In genomic region chr19:33601583-33601982, GRCh38 we compare ENCODE assay signal across 28 cellular contexts. TPM values are rescaled to one million over a fixed set of nuclear protein-coding genes. Genes with fewer than 3 reads are reported as not detected.
DNase-seq lines count a peak whose midpoint lies in the region; FAIRE-seq and TF ChIP-seq lines count a peak whose summit lies in the region.
"Had no signal": no experiment of that assay in that cellular context is flagged by ENCODE, and none has a peak within 500 bp of the region (broad histone marks: within the 10 kb centered on the region; RNA-seq: fewer than 3 reads in every experiment).

No MANE protein-coding gene starts in this region.

- no peak overlapping the region for H2BK120ac ChIP-seq in H1 (replicated peaks; ENCODE audit: low read depth, low read length)

- no peak overlapping the region for H3K4me3 ChIP-seq in H1 (ENCODE audit: extremely low read depth in 1 of 4, insufficient read depth in 2 of 4, low read depth in 3 of 4, low read length in 4 of 4)
- H3K4me3 ChIP-seq in stomach: no peak overlapping the region
- H3K4me3 ChIP-seq: BLaER1, GM12878 had no signal

- H3K27me3 ChIP-seq in H1 (replicated peaks in 1 of 4; ENCODE audit: control insufficient read depth in 3 of 4, extremely low read depth in 1 of 4, insufficient read depth in 3 of 4, low read length in 3 of 4) (no peaks in the 10 kb centered on the region), stomach (peaks cover 0 to 23% (median 0%) of the 10 kb centered on the region in 3 donors)
- H3K27me3 ChIP-seq: BE2C, BLaER1 had no signal

- no peak overlapping the region for H4K91ac ChIP-seq in H1 (replicated peaks; ENCODE audit: insufficient read length, low read length)

- no peak for TF ChIP-seq POLR2A in H1 (IDR thresholded peaks at IDR 0.05; ENCODE audit: control extremely low read depth in 1 of 2, low read depth in 2 of 2, low read length in 2 of 2)
- no peak for TF ChIP-seq POLR2A in stomach (IDR thresholded peaks at IDR 0.05)

- no peak overlapping the region for H3K4me2 ChIP-seq in H1 (ENCODE audit: insufficient read depth in 1 of 2, low read depth in 2 of 2, low read length in 2 of 2)
- H3K4me2 ChIP-seq: BLaER1 had no signal

- intact Hi-C loops in stomach (cut with DNase I; ENCODE audit: low total_unique reads): no loop called here

- peaks cover 9 to 11% of the 10 kb centered on the region in 2 experiments; a peak in 3 of 4 replicates for H3K9me3 ChIP-seq in H1 (ENCODE audit: insufficient read depth in 2 of 2, low read depth in 1 of 2, low read length in 1 of 2)
- peaks cover 4 to 49% (median 35%) of the 10 kb centered on the region in 4 donors for H3K9me3 ChIP-seq in stomach

- WGBS in H1 (ENCODE audit: extremely low coverage in 1 of 2, insufficient coverage in 1 of 2, insufficient read length in 1 of 2, insufficient replicate concordance in 2 of 2, low coverage in 1 of 2, low lambda C conversion rate in 2 of 2, missing lambda C conversion rate in 1 of 2), 2 experiments: 91% methylated on average over 2 of the region's 2 CpGs; no CpG with 5 or more reads in 1 of the 2 experiments
- 90 to 96% (median 96%) methylated on average over 2 of the region's 2 CpGs for WGBS in stomach, 5 donors

- 0 out of 2 replicates have a peak overlapping the region, but pooled peaks have one; percentile 80 for H2BK20ac ChIP-seq in H1 (ENCODE audit: low read length)

- TF ChIP-seq EP300 in H1 (IDR thresholded peaks at IDR 0.05; ENCODE audit: borderline replicate concordance in 1 of 2, low read depth in 2 of 2, low read length in 2 of 2) (no peak), stomach (IDR thresholded peaks at IDR 0.05) (no peak)

- TF ChIP-seq RAD21 in H1 (IDR thresholded peaks at IDR 0.05 in 1 of 2, conservative IDR thresholded peaks at IDR 0.05 in 1 of 2; ENCODE audit: low read depth in 2 of 2, low read length in 2 of 2): no peak

- no peak overlapping the region for H3K18ac ChIP-seq in H1 (ENCODE audit: extremely low read depth, low read length)

- H3K27ac ChIP-seq in H1 (ENCODE audit: low read depth, low read length): no peak overlapping the region
- no peak overlapping the region for H3K27ac ChIP-seq in stomach
- H3K27ac ChIP-seq: BLaER1 had no signal

- H3K79me1 ChIP-seq in H1 (ENCODE audit: low read depth, low read length): no peaks in the 10 kb centered on the region

- H3K23ac ChIP-seq in H1 (ENCODE audit: insufficient read length): no peak overlapping the region

- no peak overlapping the region for H3K14ac ChIP-seq in H1 (ENCODE audit: insufficient read length)

- 0 out of 2 replicates have a peak overlapping the region, but pooled peaks have one; percentile 72 for H2BK15ac ChIP-seq in H1 (ENCODE audit: low read length)

- H3K4ac ChIP-seq in H1 (replicated peaks; ENCODE audit: insufficient read length, low read depth, low read length): peak overlapping the region; percentile 63

- POLR2A ChIA-PET in H1 (lab: Charles Lee; ENCODE audit: partially characterized antibody): interaction anchor here (1.6 kb wide), 1 partner anchor 18 kb away, joined by 5 read pairs; no protein-coding TSS in a partner anchor

- H3K36me3 ChIP-seq in H1 (ENCODE audit: control insufficient read depth in 2 of 4, insufficient read depth in 4 of 4, low read length in 3 of 4) (no peaks in the 10 kb centered on the region), stomach (no peaks in the 10 kb centered on the region)
- H3K36me3 ChIP-seq: BE2C, BLaER1 had no signal

- H2BK12ac ChIP-seq in H1 (ENCODE audit: low read depth, low read length): no peak overlapping the region

- DNase-seq in H1 (ENCODE audit: low read depth in 1 of 2, low spot score in 2 of 2) (no peak), stomach (peak; percentile 1), HTR-8/SVneo (ENCODE audit: insufficient read length, low spot score) (no peak), NCI-H146 (lab: John Stamatoyannopoulos, UW) (no peak), mesenteric fat pad (ENCODE audit: low spot score) (no peak)
- DNase-seq: 8988T; ACHN; BE2C; C1 segment of cervical spinal cord; CD4-positive, alpha-beta memory T cell; CD4-positive, CD25-positive, alpha-beta regulatory T cell; CD8-positive, alpha-beta memory T cell; COR-L47; DMS 273 treated with DMSO at 0.1 percent for 48 hours; DMS153; DMS53; DMS79; DND-41; EL; GDM1 had no signal

- no peak overlapping the region for H2BK5ac ChIP-seq in H1 (ENCODE audit: low read depth, low read length)

- H4K8ac ChIP-seq in H1 (ENCODE audit: extremely low read depth, insufficient read depth, low read length): no peak overlapping the region

- H3K79me2 ChIP-seq in H1 (ENCODE audit: control insufficient read depth in 1 of 2, insufficient read depth in 2 of 2, low read length in 2 of 2): no peaks in the 10 kb centered on the region

- no peak for TF ChIP-seq CTCF in H1 (IDR thresholded peaks at IDR 0.05; ENCODE audit: control extremely low read depth in 1 of 3, insufficient read depth in 1 of 3, low read depth in 1 of 3, low read length in 3 of 3)
- TF ChIP-seq CTCF in stomach (IDR thresholded peaks at IDR 0.05): no peak

- no peak overlapping the region for H2AFZ ChIP-seq in H1 (ENCODE audit: low read length)

- no peak overlapping the region for H3K56ac ChIP-seq in H1 (replicated peaks; ENCODE audit: insufficient read length, low read depth, low read length)

- H3K23me2 ChIP-seq in H1 (ENCODE audit: low read depth, low read length): no peaks in the 10 kb centered on the region

- H2AK5ac ChIP-seq in H1 (ENCODE audit: low read depth, low read length): peak overlapping the region; percentile 56; the same call in 1 of the 2 replicates

- no peaks in the 10 kb centered on the region for H4K20me1 ChIP-seq in H1 (replicated peaks in 1 of 2; ENCODE audit: control insufficient read depth in 1 of 2, insufficient read depth in 2 of 2, low read length in 2 of 2)
- H4K20me1 ChIP-seq: BLaER1 had no signal

- H4K5ac ChIP-seq in H1 (ENCODE audit: insufficient read length, low read depth, low read length): no peak overlapping the region

- CTCF ChIA-PET in H1 (lab: Charles Lee; ENCODE audit: partially characterized antibody): interaction anchor here (1.0 to 1.2 kb wide), 3 partner anchors 8 to 159 kb away, joined by 3 read pairs; no protein-coding TSS in a partner anchor

- peaks cover 1 to 4% (median 3%) of the 10 kb centered on the region in 4 experiments; a peak in 5 of 7 replicates for H3K4me1 ChIP-seq in H1 (replicated peaks in 1 of 4; ENCODE audit: control insufficient read depth in 3 of 4, insufficient read depth in 4 of 4, low read length in 3 of 4)
- H3K4me1 ChIP-seq in stomach: no peaks in the 10 kb centered on the region

- no peak overlapping the region for H3K9ac ChIP-seq in H1 (replicated peaks in 1 of 4; ENCODE audit: extremely low read depth in 1 of 4, low read depth in 3 of 4, low read length in 3 of 4)
- H3K9ac ChIP-seq: BLaER1 had no signal

- FAIRE-seq in H1 (lab: Jason Lieb, UNC): no peak
- no peak for FAIRE-seq in HTR-8/SVneo (lab: Jason Lieb, UNC)
- FAIRE-seq: A204.1, GM12878, GM12892, GM18507 had no signal

TF ChIP-seq in H1, 55 proteins besides CTCF, POLR2A, EP300 and RAD21 (continues in another document):
- no peak for TF ChIP-seq SIN3A (conservative IDR thresholded peaks at IDR 0.05 in 1 of 2, IDR thresholded peaks at IDR 0.05 in 1 of 2; ENCODE audit: low read depth in 1 of 2, low read length in 2 of 2)
- TF ChIP-seq ASH2L (IDR thresholded peaks at IDR 0.05; ENCODE audit: low read length): no peak
- no peak for TF ChIP-seq RXRA (IDR thresholded peaks at IDR 0.05; ENCODE audit: insufficient read depth, low read depth, low read length)
- no peak for TF ChIP-seq CHD2 (IDR thresholded peaks at IDR 0.05; ENCODE audit: low read length)
- no peak for TF ChIP-seq RNF2 (IDR thresholded peaks at IDR 0.05; ENCODE audit: borderline replicate concordance, low read depth, low read length, missing control alignments, poor library complexity, severe bottlenecking)
- TF ChIP-seq SAP30 (IDR thresholded peaks at IDR 0.05; ENCODE audit: insufficient read depth, insufficient replicate concordance, low read length): no peak

RNA-seq across cellular contexts. Expression of gene CHST8, which starts 20.2 kb away (rescaled TPM):
- total RNA-seq in H1 (2021; fragmentation: NEBNext Ultra II Directional; extraction: Animal tissue kit (Norgen Biotek cat#: 25700)): 9.9 and 10.8 TPM in 2 replicates
- polyA plus RNA-seq in H1 (2011; rRNA removed): 28.2 and 31.7 TPM in 2 replicates
- 18.3 TPM for polyA plus RNA-seq in H1 (2011; cell fraction: cytosol; rRNA removed)
- polyA plus RNA-seq in H1 (2011; cell fraction: nucleus; rRNA removed): 17.5 TPM
- polyA plus RNA-seq in H1 (2012, experiment 1 of 2): 8.5 to 16.5 TPM (median 13.2 TPM) in 4 replicates
- polyA plus RNA-seq in H1 (2012, experiment 2 of 2): 13.0 TPM
- polyA plus RNA-seq in H1 (2013, experiment 1 of 2): 28.1 TPM
- polyA plus RNA-seq in H1 (2013, experiment 2 of 2): 23.8 TPM
- 4.3 and 4.8 TPM in 2 replicates for polyA minus RNA-seq in H1 (2011; rRNA and poly(A)+ RNA removed)
- 12.9 TPM for polyA minus RNA-seq in H1 (2011; cell fraction: cytosol; rRNA and poly(A)+ RNA removed)
- 8.1 TPM for polyA minus RNA-seq in H1 (2011; cell fraction: nucleus; rRNA and poly(A)+ RNA removed)
- total RNA-seq in stomach: 10 to 100 TPM in 1 of 5 donors, not detected in 4; 25.5 TPM
- under 1 TPM in 1 of 3 donors, not detected in 2; 0.23 TPM for polyA plus RNA-seq in stomach
- 1.4 TPM for total RNA-seq in mesenteric fat pad
- total RNA-seq: CD4-positive, alpha-beta memory T cell; CD8-positive, alpha-beta memory T cell; G401; GM12878 had no signal
- polyA plus RNA-seq: AG04450; CD14-positive monocyte; CD4-positive, alpha-beta memory T cell; CD4-positive, CD25-positive, alpha-beta regulatory T cell; CD8-positive, alpha-beta memory T cell had no signal
